In genomic region chr10:96833220-96834001, GRCh38 we compare ENCODE assay signal across 8 cellular contexts. TPM values are rescaled to one million over a fixed set of nuclear protein-coding genes. Genes with fewer than 3 reads are reported as not detected.
DNase-seq lines count a peak whose midpoint lies in the region; ATAC-seq and TF ChIP-seq lines count a peak whose summit lies in the region.

No MANE protein-coding gene starts in this region.

- H3K36me3 Mint-ChIP-seq in chondrocyte (ENCODE audit: low read depth): no peaks in the 10 kb centered on the region
- H3K36me3 Mint-ChIP-seq in stimulated activated effector memory CD8-positive, alpha-beta T cell treated with anti-CD3 and anti-CD28 coated beads, Interleukin-12 subunit alpha, Interleukin-12 subunit beta, amount 100 ng/mL, for 72 hours: peaks cover 29% of the 10 kb centered on the region

- H3K27ac Mint-ChIP-seq in chondrocyte (ENCODE audit: unreplicated experiment): peak overlapping the region; percentile 97
- peak overlapping the region; percentile 94 for H3K27ac Mint-ChIP-seq in stimulated activated effector memory CD8-positive, alpha-beta T cell treated with anti-CD3 and anti-CD28 coated beads, Interleukin-12 subunit alpha, Interleukin-12 subunit beta, amount 100 ng/mL, for 72 hours

- in situ Hi-C loops in SK-MEL-5 (cut with HindIII; ENCODE audit: low pct_unique_long_range_greater_than_20kb, low sequenced_read_pairs): no loop called here

- TF ChIP-seq CTCF in chondrocyte (IDR thresholded peaks at IDR 0.05): no peak

- peaks cover 55% of the 10 kb centered on the region for H3K4me1 Mint-ChIP-seq in chondrocyte (ENCODE audit: low read depth)
- peaks cover 46% of the 10 kb centered on the region for H3K4me1 Mint-ChIP-seq in stimulated activated effector memory CD8-positive, alpha-beta T cell treated with anti-CD3 and anti-CD28 coated beads, Interleukin-12 subunit alpha, Interleukin-12 subunit beta, amount 100 ng/mL, for 72 hours

- H3K27me3 Mint-ChIP-seq in chondrocyte (ENCODE audit: low read depth): no peaks in the 10 kb centered on the region

- peak overlapping the region; percentile 93 for H3K4me3 Mint-ChIP-seq in chondrocyte (ENCODE audit: unreplicated experiment)
- peak overlapping the region; percentile 92 for H3K4me3 Mint-ChIP-seq in stimulated activated effector memory CD8-positive, alpha-beta T cell treated with anti-CD3 and anti-CD28 coated beads, Interleukin-12 subunit alpha, Interleukin-12 subunit beta, amount 100 ng/mL, for 72 hours

- H3K9me3 Mint-ChIP-seq in chondrocyte (ENCODE audit: low read depth): no peaks in the 10 kb centered on the region
- H3K9me3 Mint-ChIP-seq in stimulated activated effector memory CD8-positive, alpha-beta T cell treated with anti-CD3 and anti-CD28 coated beads, Interleukin-12 subunit alpha, Interleukin-12 subunit beta, amount 100 ng/mL, for 72 hours: no peaks in the 10 kb centered on the region

- ATAC-seq in HG03103 (IDR thresholded peaks at IDR 0.05; ENCODE audit: low read depth, unreplicated experiment): peak; percentile 3
- no peak for ATAC-seq in stimulated activated effector memory CD8-positive, alpha-beta T cell treated with anti-CD3 and anti-CD28 coated beads, Interleukin-12 subunit alpha, Interleukin-12 subunit beta, amount 100 ng/mL, for 72 hours

- DNase-seq in activated naive CD4-positive, alpha-beta T cell treated with Interleukin-2 at 50 U/mL for 16 hours: peak; percentile 14
- no peak for DNase-seq in activated naive CD4-positive, alpha-beta T cell (lab: John Stamatoyannopoulos, UW)
- DNase-seq in SK-MEL-5 (ENCODE audit: low read depth, low spot score): peak; percentile 19
- DNase-seq in chondrocyte (ENCODE audit: low spot score): no peak
- peak; percentile 84 for DNase-seq in left kidney (ENCODE audit: low read depth, low spot score)
- peak in 1 of 2 donors; percentile 58 for DNase-seq in stimulated activated effector memory CD8-positive, alpha-beta T cell treated with anti-CD3 and anti-CD28 coated beads, Interleukin-12 subunit alpha, Interleukin-12 subunit beta, amount 100 ng/mL, for 72 hours (ENCODE audit: low spot score in 2 of 2)
- no peak for DNase-seq in inferior parietal cortex (ENCODE audit: extremely low spot score)

RNA-seq across cellular contexts. Expression of gene LCOR, which starts 1.3 kb away (rescaled TPM):
- 9.5 and 11.0 TPM in 2 replicates for total RNA-seq in SK-MEL-5 (2014; rRNA removed; shearing (Covaris generic))
- polyA plus RNA-seq in SK-MEL-5 (2015; cell fraction: cytosol; rRNA removed): 4.1 and 5.8 TPM in 2 replicates
- polyA plus RNA-seq in SK-MEL-5 (2015; cell fraction: nucleus; rRNA removed): 8.2 and 10.7 TPM in 2 replicates
- 27.9 to 37.2 TPM (median 29.4 TPM) in 3 replicates for total RNA-seq in chondrocyte

Comparison
In these comparisons a context has a peak if more than half of its experiments do, and no peak if none do; other contexts are left out.
1. DNase-seq: peak in activated naive CD4-positive, alpha-beta T cell treated with Interleukin-2 at 50 U/mL for 16 hours (single experiment), SK-MEL-5 (single experiment) and left kidney (single experiment); none in activated naive CD4-positive, alpha-beta T cell (0 of 4), chondrocyte (single experiment) and inferior parietal cortex (single experiment).